Comparison of ENCODE assay signal across 9 cellular contexts in the genomic region with DNA sequence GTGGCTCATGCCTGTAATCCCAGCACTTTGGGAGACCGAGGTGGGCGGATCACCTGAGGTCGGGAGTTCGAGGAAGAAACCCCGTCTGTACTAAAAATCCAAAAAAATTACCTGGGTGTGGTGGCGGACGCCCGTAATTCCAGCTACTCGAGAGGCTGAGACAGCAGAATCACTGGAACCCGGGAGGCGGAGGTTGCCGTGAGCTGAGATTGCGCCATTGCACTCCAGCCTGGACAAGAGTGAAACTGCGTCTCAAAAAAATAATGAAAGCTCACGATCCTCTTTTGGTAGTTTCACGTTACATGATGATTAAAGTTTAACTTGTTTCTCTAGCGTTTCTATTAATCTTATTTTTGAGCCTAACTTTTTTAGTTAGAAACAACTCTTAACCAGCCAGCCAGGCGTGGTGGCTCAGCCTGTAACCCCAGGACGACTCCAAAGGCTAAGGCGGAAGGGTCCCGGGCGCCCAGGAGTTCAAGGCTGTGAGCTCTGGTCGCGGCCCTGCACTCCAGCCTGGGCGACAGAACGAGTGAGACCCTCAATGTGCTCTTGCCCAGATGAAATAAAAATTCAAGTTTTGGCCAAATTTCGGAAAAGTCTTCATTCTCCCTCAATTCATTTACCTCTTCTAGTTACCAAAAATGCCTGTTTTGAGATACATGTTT. TPM values are rescaled to one million over a fixed set of nuclear protein-coding genes. Genes with fewer than 3 reads are reported as not detected.
DNase-seq lines count a peak whose midpoint lies in the region; ATAC-seq and TF ChIP-seq lines count a peak whose summit lies in the region.
"Had no signal": no experiment of that assay in that cellular context is flagged by ENCODE, and none has a peak within 500 bp of the region (broad histone marks: within the 10 kb centered on the region; RNA-seq: fewer than 3 reads in every experiment).

No MANE protein-coding gene starts in this region.

- H3K27me3 ChIP-seq in breast epithelium = no peaks in the 10 kb centered on the region
- H3K27me3 ChIP-seq: thyroid gland had no signal

- intact Hi-C loops in breast epithelium (cut with DNase I; ENCODE audit: low total_unique reads) (no loop called here), mucosa of descending colon (cut with DNase I, micrococcal nuclease) (no loop called here)

- peak overlapping the region; percentile 42 for H3K4me3 ChIP-seq in AG09309 (ENCODE audit: control insufficient read depth, low read depth, low read length)
- peak overlapping the region; percentile 50 for H3K4me3 ChIP-seq in LNCaP clone FGC (ENCODE audit: low read depth, low read length)
- peak overlapping the region; percentile 44 to 94 (median 94) for H3K4me3 ChIP-seq in breast epithelium
- H3K4me3 ChIP-seq in mucosa of descending colon = no peak overlapping the region

- no peaks in the 10 kb centered on the region for H3K36me3 ChIP-seq in breast epithelium
- no peaks in the 10 kb centered on the region for H3K36me3 ChIP-seq in mucosa of descending colon (ENCODE audit: low read depth)
- H3K36me3 ChIP-seq: thyroid gland had no signal

- H3K4me1 ChIP-seq in breast epithelium (peaks cover 0 to 19% of the 10 kb centered on the region in 2 donors), mucosa of descending colon (ENCODE audit: low read depth) (peaks cover 23% of the 10 kb centered on the region)

- ATAC-seq in mucosa of descending colon (no peak), HG03442 (IDR thresholded peaks at IDR 0.05; ENCODE audit: unreplicated experiment) (no peak), GM19351 (IDR thresholded peaks at IDR 0.05; ENCODE audit: unreplicated experiment) (no peak)

- DNase-seq in AG09309 (ENCODE audit: low read depth) (no peak), LNCaP clone FGC (ENCODE audit: low read depth) (no peak), breast epithelium (ENCODE audit: low spot score in 2 of 2) (no peak), mucosa of descending colon (peak; percentile 35 to 66 (median 53)), hippocampal formation (lab: John Stamatoyannopoulos, UW) (no peak)
- DNase-seq in activated CD4-positive, alpha-beta T cell treated with anti-CD3 and anti-CD28 coated beads, Interleukin-2, amount 50 U/mL, for 48 hours = no peak

- TF ChIP-seq CTCF in AG09309 (IDR thresholded peaks at IDR 0.05; ENCODE audit: control insufficient read depth, insufficient read depth, low read depth, low read length, missing control alignments) = no peak
- no peak for TF ChIP-seq CTCF in LNCaP clone FGC (IDR thresholded peaks at IDR 0.05; ENCODE audit: control insufficient read depth, extremely low read depth, insufficient read depth)
- TF ChIP-seq CTCF in breast epithelium (IDR thresholded peaks at IDR 0.05) = no peak
- no peak for TF ChIP-seq CTCF in mucosa of descending colon (IDR thresholded peaks at IDR 0.05)

- H3K9me3 ChIP-seq in breast epithelium (no peaks in the 10 kb centered on the region), mucosa of descending colon (no peaks in the 10 kb centered on the region)
- H3K9me3 ChIP-seq: thyroid gland had no signal

- H3K27ac ChIP-seq in breast epithelium = peak overlapping the region; percentile 83 to 96

- no peak for TF ChIP-seq POLR2A in breast epithelium (IDR thresholded peaks at IDR 0.05)

RNA-seq across cellular contexts. Expression of gene WRNIP1, which starts 1.2 kb away (rescaled TPM):
- 10 to 100 TPM; 40.6 to 62.3 (median 59.3) TPM for total RNA-seq in breast epithelium
- 10 to 100 TPM; 39.0 to 41.1 (median 39.7) TPM for total RNA-seq in mucosa of descending colon

RNA-seq across cellular contexts. Expression of gene MYLK4, which starts 13.3 kb away (rescaled TPM):
- total RNA-seq in breast epithelium (1 to 10 TPM; 1.3 to 1.9 (median 1.4) TPM), mucosa of descending colon (under 1 TPM; 0.41 to 0.82 (median 0.43) TPM)

Comparison
In these comparisons a context has a peak if more than half of its experiments do, and no peak if none do; other contexts are left out.
1. DNase-seq: peak in mucosa of descending colon (3 of 3); none in AG09309 (single experiment), LNCaP clone FGC (single experiment), breast epithelium (0 of 2), hippocampal formation (0 of 2) and activated CD4-positive, alpha-beta T cell treated with anti-CD3 and anti-CD28 coated beads, Interleukin-2, amount 50 U/mL, for 48 hours (0 of 2).